Comparison of ENCODE assay signal across 29 cellular contexts in the genomic region with DNA sequence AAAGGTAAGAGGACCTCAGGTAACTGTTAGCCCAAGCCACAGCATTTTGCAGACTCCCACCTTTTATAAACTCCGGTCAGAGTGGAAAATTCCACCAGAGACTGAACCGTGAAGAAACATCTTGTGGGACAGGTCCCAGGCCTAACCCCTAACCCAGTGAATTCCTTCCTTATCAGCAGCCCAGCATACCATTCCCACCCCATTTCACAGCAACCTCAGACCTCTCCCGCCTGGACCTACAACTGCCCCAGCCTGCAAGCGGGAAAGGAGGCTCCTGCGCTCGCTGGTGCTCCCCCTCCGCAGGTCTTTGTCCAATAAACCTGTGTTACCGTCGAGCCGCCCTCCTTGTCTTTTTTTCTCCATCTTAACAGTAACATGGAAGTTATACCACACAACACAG.
DNase-seq lines count a peak whose midpoint lies in the region; FAIRE-seq and TF ChIP-seq lines count a peak whose summit lies in the region.
"Had no signal": no experiment of that assay in that cellular context is flagged by ENCODE, and none has a peak within 500 bp of the region (broad histone marks: within the 10 kb centered on the region; RNA-seq: fewer than 3 reads in every experiment).

No MANE protein-coding gene starts in this region.

- no peak for FAIRE-seq in D721Med (lab: Jason Lieb, UNC)
- FAIRE-seq: frontal cortex, GM18507, H54, small intestine had no signal

- H3K4me3 ChIP-seq in cardiac muscle cell: no peak overlapping the region
- no peak overlapping the region for H3K4me3 ChIP-seq in left ventricle myocardium inferior
- no peak overlapping the region for H3K4me3 ChIP-seq in fibroblast of villous mesenchyme (ENCODE audit: low read depth, low read length)
- H3K4me3 ChIP-seq in mesodermal cell (ENCODE audit: extremely low read depth, insufficient read depth, low read length, poor library complexity, severe bottlenecking): no peak overlapping the region
- H3K4me3 ChIP-seq: esophagus squamous epithelium, heart right ventricle had no signal

- H3K27ac Mint-ChIP-seq in type B pancreatic cell: peak overlapping the region; percentile 4
- H3K27ac Mint-ChIP-seq: activated B cell treated with CpG ODN at 0.5 μM for 24 hours; activated naive CD8-positive, alpha-beta T cell treated with anti-CD3 and anti-CD28 coated beads, Interleukin-2, amount 10 ng/mL, durations not matched to agents 7 days and 5 days; activated T-cell treated with anti-CD3 and anti-CD28 coated beads, Interleukin-2, amount 50 U/mL, for 24 hours; T-cell had no signal

- H3K36me3 ChIP-seq in cardiac muscle cell: no peaks in the 10 kb centered on the region
- no peaks in the 10 kb centered on the region for H3K36me3 ChIP-seq in left ventricle myocardium inferior
- H3K36me3 ChIP-seq in mesodermal cell (ENCODE audit: control insufficient read depth, insufficient read depth, low read length): no peaks in the 10 kb centered on the region
- H3K36me3 ChIP-seq: esophagus squamous epithelium, heart right ventricle had no signal

- DNase-seq in cardiac muscle cell (ENCODE audit: low read depth in 1 of 2, low spot score in 1 of 2): peak in 1 of 2 donors; percentile 61
- DNase-seq in left ventricle myocardium inferior: no peak
- peak; percentile 26 for DNase-seq in fibroblast of villous mesenchyme (ENCODE audit: low read depth)
- no peak for DNase-seq in type B pancreatic cell (ENCODE audit: extremely low spot score, unreplicated experiment)
- no peak for DNase-seq in T1000 (lab: John Stamatoyannopoulos, UW)
- no peak for DNase-seq in D721Med (ENCODE audit: insufficient read length, low spot score)
- no peak for DNase-seq in NCI-H345 (lab: John Stamatoyannopoulos, UW)
- DNase-seq: activated B cell treated with CpG ODN at 0.5 μM for 24 hours; activated effector memory CD4-positive, alpha-beta T cell treated with anti-CD3 and anti-CD28 coated beads, Interleukin-2, amount 50 U/mL, for 16 hours; activated naive CD8-positive, alpha-beta T cell treated with anti-CD3 and anti-CD28 coated beads, Interleukin-2, amount 10 ng/mL, durations not matched to agents 7 days and 5 days; activated T-cell treated with anti-CD3 and anti-CD28 coated beads, Interleukin-2, amount 50 U/mL, for 24 hours; dermis blood vessel endothelial cell; esophagus squamous epithelium; heart right ventricle; left cardiac atrium; naive B cell; NCI-H2029; NCI-H524 treated with DMSO at 0.1 percent for 48 hours; NK-92 treated with Interleukin-12 subunit alpha and Interleukin-12 subunit beta, amount 100 ng/mL, for 24 hours; PC-3; small intestine; stimulated activated naive CD4-positive, alpha-beta T cell; T-cell had no signal

- intact Hi-C loops in left ventricle myocardium inferior (cut with micrococcal nuclease): no loop called here

- H3K36me3 Mint-ChIP-seq in type B pancreatic cell: no peaks in the 10 kb centered on the region
- H3K36me3 Mint-ChIP-seq: activated naive CD8-positive, alpha-beta T cell treated with anti-CD3 and anti-CD28 coated beads, Interleukin-2, amount 10 ng/mL, durations not matched to agents 7 days and 5 days; naive B cell; T-cell had no signal

- H3K4me1 ChIP-seq in cardiac muscle cell (ENCODE audit: low read depth): peaks cover 31% of the 10 kb centered on the region
- H3K4me1 ChIP-seq in left ventricle myocardium inferior: peaks cover 24% of the 10 kb centered on the region
- no peaks in the 10 kb centered on the region for H3K4me1 ChIP-seq in mesodermal cell (ENCODE audit: control insufficient read depth, insufficient read depth, low read length, poor library complexity, severe bottlenecking)
- H3K4me1 ChIP-seq: esophagus squamous epithelium had no signal

- H3K27me3 ChIP-seq in cardiac muscle cell (no peaks in the 10 kb centered on the region), left ventricle myocardium inferior (ENCODE audit: low read depth) (no peaks in the 10 kb centered on the region)
- H3K27me3 ChIP-seq: esophagus squamous epithelium, heart right ventricle had no signal

- TF ChIP-seq CTCF in cardiac muscle cell (IDR thresholded peaks at IDR 0.05; ENCODE audit: low read depth, low read length) (no peak), left ventricle myocardium inferior (IDR thresholded peaks at IDR 0.05; ENCODE audit: borderline replicate concordance) (no peak), fibroblast of villous mesenchyme (IDR thresholded peaks at IDR 0.05; ENCODE audit: insufficient read depth, low read depth, low read length) (no peak), type B pancreatic cell (conservative IDR thresholded peaks at IDR 0.05) (no peak), D721Med (IDR thresholded peaks at IDR 0.05; ENCODE audit: insufficient read depth, missing control alignments) (no peak)

- H3K27ac ChIP-seq in cardiac muscle cell (peak overlapping the region; percentile 86), left ventricle myocardium inferior (replicated peaks) (no peak overlapping the region), mesodermal cell (ENCODE audit: low read depth, low read length, severe bottlenecking) (peak overlapping the region; percentile 3)
- H3K27ac ChIP-seq: C4-2B, esophagus squamous epithelium, heart right ventricle had no signal

- H3K4me3 Mint-ChIP-seq in type B pancreatic cell: peak overlapping the region; percentile 57
- H3K4me3 Mint-ChIP-seq: activated B cell treated with CpG ODN at 0.5 μM for 24 hours; activated naive CD8-positive, alpha-beta T cell treated with anti-CD3 and anti-CD28 coated beads, Interleukin-2, amount 10 ng/mL, durations not matched to agents 7 days and 5 days; activated T-cell treated with anti-CD3 and anti-CD28 coated beads, Interleukin-2, amount 50 U/mL, for 24 hours; central memory CD8-positive, alpha-beta T cell; naive B cell; T-cell had no signal

- H3K9me3 Mint-ChIP-seq in type B pancreatic cell: no peaks in the 10 kb centered on the region
- H3K9me3 Mint-ChIP-seq: activated B cell treated with CpG ODN at 0.5 μM for 24 hours; activated naive CD8-positive, alpha-beta T cell treated with anti-CD3 and anti-CD28 coated beads, Interleukin-2, amount 10 ng/mL, durations not matched to agents 7 days and 5 days; activated T-cell treated with anti-CD3 and anti-CD28 coated beads, Interleukin-2, amount 50 U/mL, for 24 hours; naive B cell had no signal

- H3K27me3 Mint-ChIP-seq in type B pancreatic cell: no peaks in the 10 kb centered on the region
- H3K27me3 Mint-ChIP-seq: activated B cell treated with CpG ODN at 0.5 μM for 24 hours; activated naive CD8-positive, alpha-beta T cell treated with anti-CD3 and anti-CD28 coated beads, Interleukin-2, amount 10 ng/mL, durations not matched to agents 7 days and 5 days; activated T-cell treated with anti-CD3 and anti-CD28 coated beads, Interleukin-2, amount 50 U/mL, for 24 hours; central memory CD8-positive, alpha-beta T cell; naive B cell; T-cell had no signal

- 62 to 71% methylated on average over 6 to 7 of the region's 10 CpGs for WGBS in mesodermal cell (ENCODE audit: insufficient coverage in 2 of 2), 2 experiments

- H3K9me3 ChIP-seq in cardiac muscle cell (ENCODE audit: low read depth) (no peaks in the 10 kb centered on the region), left ventricle myocardium inferior (replicated peaks) (no peaks in the 10 kb centered on the region), mesodermal cell (ENCODE audit: control insufficient read depth, low read length) (no peaks in the 10 kb centered on the region)
- H3K9me3 ChIP-seq: esophagus squamous epithelium, heart right ventricle had no signal

- peaks cover 14% of the 10 kb centered on the region for H3K4me1 Mint-ChIP-seq in type B pancreatic cell (ENCODE audit: unreplicated experiment)
- H3K4me1 Mint-ChIP-seq: activated B cell treated with CpG ODN at 0.5 μM for 24 hours; activated naive CD8-positive, alpha-beta T cell treated with anti-CD3 and anti-CD28 coated beads, Interleukin-2, amount 10 ng/mL, durations not matched to agents 7 days and 5 days; central memory CD8-positive, alpha-beta T cell; naive B cell; T-cell had no signal
